Comparison of ENCODE assay signal across 2 cellular contexts in genomic region chr1:54940027-54940426, GRCh38.
TF ChIP-seq lines count a peak whose summit lies in the region.

No MANE protein-coding gene starts in this region.

TF ChIP-seq in HepG2, 621 proteins besides CTCF, POLR2A, EP300 and RAD21:
- TF ChIP-seq PAXIP1 (CRISPR knock-in tag; conservative IDR thresholded peaks at IDR 0.05) (0 out of 2 replicates have a peak, but pooled peaks have one; percentile 16), HIC2 (CRISPR knock-in tag; IDR thresholded peaks at IDR 0.05; ENCODE audit: low read depth) (no peak), ZMYM3 (CRISPR knock-in tag; IDR thresholded peaks at IDR 0.05) (no peak), GATAD2A (CRISPR knock-in tag; IDR thresholded peaks at IDR 0.05) (peak; percentile 10; the same call in 1 of the 2 replicates), GABPA (IDR thresholded peaks at IDR 0.05; ENCODE audit: low read depth, low read length) (no peak), GABPA (CRISPR knock-in tag; IDR thresholded peaks at IDR 0.05; ENCODE audit: low read depth) (peak; percentile 65; the same call in 1 of the 2 replicates), ARID3A (IDR thresholded peaks at IDR 0.05; ENCODE audit: low read depth, low read length) (0 out of 2 replicates have a peak, but pooled peaks have one; percentile 16), USF2 (IDR thresholded peaks at IDR 0.05; ENCODE audit: low read depth, low read length) (no peak), USF2 (CRISPR knock-in tag; IDR thresholded peaks at IDR 0.05; ENCODE audit: borderline replicate concordance) (peak; percentile 58; the same call in 1 of the 2 replicates), HMG20B (CRISPR knock-in tag; conservative IDR thresholded peaks at IDR 0.05) (no peak), DNMT3B (CRISPR knock-in tag; conservative IDR thresholded peaks at IDR 0.05) (no peak), DPF2 (CRISPR knock-in tag; IDR thresholded peaks at IDR 0.05; ENCODE audit: borderline replicate concordance, low read depth) (no peak)

TF ChIP-seq in K562, 482 proteins besides CTCF, POLR2A, EP300 and RAD21:
- TF ChIP-seq ZNF263 (CRISPR knock-in tag; IDR thresholded peaks at IDR 0.05; ENCODE audit: borderline replicate concordance) (no peak), TFE3 (CRISPR knock-in tag; IDR thresholded peaks at IDR 0.05) (peak; percentile 65)
